Comparison of ENCODE assay signal across 16 cellular contexts in the genomic region with DNA sequence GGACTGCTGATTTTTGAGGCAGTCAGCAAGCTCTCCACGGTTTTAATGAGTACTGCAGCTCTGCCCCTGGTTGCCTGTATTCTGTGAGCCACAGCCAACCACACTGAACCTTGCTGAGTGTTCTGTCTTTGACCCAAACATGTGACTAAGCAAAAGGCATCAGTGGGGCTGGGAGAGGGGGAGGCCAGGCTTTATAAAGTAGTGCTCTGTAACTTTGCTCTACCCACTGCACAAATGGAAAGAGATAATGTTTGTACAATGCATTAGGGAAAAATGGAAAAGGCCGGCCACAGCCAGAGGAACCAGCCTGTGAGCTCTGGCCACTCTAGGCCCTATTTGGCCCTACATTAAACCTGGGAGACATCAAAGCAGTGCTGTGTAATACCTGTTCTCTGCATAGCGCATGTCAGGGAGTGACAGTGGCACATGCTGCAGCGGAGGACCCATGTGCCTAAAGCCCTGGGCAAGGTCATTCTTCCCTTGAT. TPM values are rescaled to one million over a fixed set of nuclear protein-coding genes. Genes with fewer than 3 reads are reported as not detected.
"Had no signal": no experiment of that assay in that cellular context is flagged by ENCODE, and none has a peak within 500 bp of the region (broad histone marks: within the 10 kb centered on the region; RNA-seq: fewer than 3 reads in every experiment).

No MANE protein-coding gene starts in this region.

- H3K4me1 ChIP-seq: breast epithelium had no signal

- H3K36me3 ChIP-seq: breast epithelium, gastroesophageal sphincter, neutrophil, sigmoid colon, vagina had no signal

- H3K4me3 ChIP-seq: breast epithelium, dorsolateral prefrontal cortex, gastroesophageal sphincter, sigmoid colon, vagina had no signal

- H3K27ac ChIP-seq: breast epithelium, neutrophil, vagina had no signal

- FAIRE-seq: islet of Langerhans had no signal

- H3K9me3 ChIP-seq: breast epithelium, gastroesophageal sphincter, neutrophil, sigmoid colon, vagina had no signal

- H3K27me3 ChIP-seq: breast epithelium, dorsolateral prefrontal cortex, gastroesophageal sphincter, neutrophil, sigmoid colon, vagina had no signal

- ATAC-seq: gastroesophageal sphincter; naive thymus-derived CD8-positive, alpha-beta T cell; stimulated activated memory B cell treated with anti-CD40 and anti-IgM and Interleukin-4, amounts not matched to agents 10 μg/mL and 1 μg/mL and 100 μg/mL, for 72 hours had no signal

- DNase-seq: activated CD4-positive, CD25-positive, alpha-beta regulatory T cell; activated naive CD4-positive, alpha-beta T cell; anterior cingulate cortex; dorsolateral prefrontal cortex; erythroblast; naive thymus-derived CD8-positive, alpha-beta T cell; posterior cingulate gyrus; sigmoid colon; stimulated activated CD4-positive, alpha-beta T cell treated with anti-CD3 and anti-CD28 coated beads, Interleukin-12 subunit alpha, Interleukin-12 subunit beta, amount 100 ng/mL, for 4 hours; stimulated activated CD4-positive, alpha-beta T cell treated with anti-CD3 and anti-CD28 coated beads, Interleukin-2, amount 100 ng/mL, for 24 hours had no signal

RNA-seq across cellular contexts. Expression of a gene that starts 22.0 kb away (rescaled TPM):
- polyA plus RNA-seq: naive thymus-derived CD8-positive, alpha-beta T cell had no signal
